Comparison of ENCODE assay signal across 1 cellular context in the genomic region with DNA sequence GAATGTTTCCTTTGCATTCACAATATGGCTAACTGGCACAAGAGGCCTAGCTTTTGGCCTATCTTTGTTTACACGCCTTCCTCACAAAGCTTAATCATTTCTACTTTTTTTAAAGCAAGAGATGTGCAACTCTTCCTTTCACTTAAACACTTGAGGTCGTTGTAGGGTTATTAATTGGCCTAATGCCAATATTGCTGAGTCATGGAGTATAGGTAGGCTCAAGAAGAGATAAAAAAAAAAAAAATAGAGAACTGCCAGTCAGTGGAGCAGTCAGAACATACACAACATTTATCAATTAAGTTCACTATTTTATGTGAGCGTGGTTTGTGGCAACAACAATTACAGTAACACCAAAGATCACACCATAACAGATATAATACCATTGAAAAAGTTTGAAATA.
A peak's percentile ranks its signal among the peaks of the same experiment; 100 is the strongest.
TF ChIP-seq lines count a peak whose summit lies in the region.

No MANE protein-coding gene starts in this region.

TF ChIP-seq in GM12878, 131 proteins besides CTCF, POLR2A, EP300 and RAD21 (continued from another document):
- TF ChIP-seq, protein P1, sequence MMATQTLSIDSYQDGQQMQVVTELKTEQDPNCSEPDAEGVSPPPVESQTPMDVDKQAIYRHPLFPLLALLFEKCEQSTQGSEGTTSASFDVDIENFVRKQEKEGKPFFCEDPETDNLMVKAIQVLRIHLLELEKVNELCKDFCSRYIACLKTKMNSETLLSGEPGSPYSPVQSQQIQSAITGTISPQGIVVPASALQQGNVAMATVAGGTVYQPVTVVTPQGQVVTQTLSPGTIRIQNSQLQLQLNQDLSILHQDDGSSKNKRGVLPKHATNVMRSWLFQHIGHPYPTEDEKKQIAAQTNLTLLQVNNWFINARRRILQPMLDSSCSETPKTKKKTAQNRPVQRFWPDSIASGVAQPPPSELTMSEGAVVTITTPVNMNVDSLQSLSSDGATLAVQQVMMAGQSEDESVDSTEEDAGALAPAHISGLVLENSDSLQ (IDR thresholded peaks at IDR 0.05), result peak; percentile 74
- TF ChIP-seq SMAD1 (IDR thresholded peaks at IDR 0.05; ENCODE audit: low read depth, partially characterized antibody) (peak; percentile 96), BACH1 (IDR thresholded peaks at IDR 0.05; ENCODE audit: borderline replicate concordance) (peak; percentile 95)
- TF ChIP-seq, protein P2, sequence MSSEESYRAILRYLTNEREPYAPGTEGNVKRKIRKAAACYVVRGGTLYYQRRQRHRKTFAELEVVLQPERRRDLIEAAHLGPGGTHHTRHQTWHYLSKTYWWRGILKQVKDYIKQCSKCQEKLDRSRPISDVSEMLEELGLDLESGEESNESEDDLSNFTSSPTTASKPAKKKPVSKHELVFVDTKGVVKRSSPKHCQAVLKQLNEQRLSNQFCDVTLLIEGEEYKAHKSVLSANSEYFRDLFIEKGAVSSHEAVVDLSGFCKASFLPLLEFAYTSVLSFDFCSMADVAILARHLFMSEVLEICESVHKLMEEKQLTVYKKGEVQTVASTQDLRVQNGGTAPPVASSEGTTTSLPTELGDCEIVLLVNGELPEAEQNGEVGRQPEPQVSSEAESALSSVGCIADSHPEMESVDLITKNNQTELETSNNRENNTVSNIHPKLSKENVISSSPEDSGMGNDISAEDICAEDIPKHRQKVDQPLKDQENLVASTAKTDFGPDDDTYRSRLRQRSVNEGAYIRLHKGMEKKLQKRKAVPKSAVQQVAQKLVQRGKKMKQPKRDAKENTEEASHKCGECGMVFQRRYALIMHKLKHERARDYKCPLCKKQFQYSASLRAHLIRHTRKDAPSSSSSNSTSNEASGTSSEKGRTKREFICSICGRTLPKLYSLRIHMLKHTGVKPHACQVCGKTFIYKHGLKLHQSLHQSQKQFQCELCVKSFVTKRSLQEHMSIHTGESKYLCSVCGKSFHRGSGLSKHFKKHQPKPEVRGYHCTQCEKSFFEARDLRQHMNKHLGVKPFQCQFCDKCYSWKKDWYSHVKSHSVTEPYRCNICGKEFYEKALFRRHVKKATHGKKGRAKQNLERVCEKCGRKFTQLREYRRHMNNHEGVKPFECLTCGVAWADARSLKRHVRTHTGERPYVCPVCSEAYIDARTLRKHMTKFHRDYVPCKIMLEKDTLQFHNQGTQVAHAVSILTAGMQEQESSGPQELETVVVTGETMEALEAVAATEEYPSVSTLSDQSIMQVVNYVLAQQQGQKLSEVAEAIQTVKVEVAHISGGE (CRISPR knock-in tag; IDR thresholded peaks at IDR 0.05), result no peak
